Comparison of ENCODE assay signal across 9 cellular contexts in genomic region chr1:66278260-66279046, GRCh38.
A peak's percentile ranks its signal among the peaks of the same experiment; 100 is the strongest.
DNase-seq lines count a peak whose midpoint lies in the region; ATAC-seq and TF ChIP-seq lines count a peak whose summit lies in the region.
"Had no signal": no experiment of that assay in that cellular context is flagged by ENCODE, and none has a peak within 500 bp of the region (broad histone marks: within the 10 kb centered on the region; RNA-seq: fewer than 3 reads in every experiment).

No MANE protein-coding gene starts in this region.

- peak overlapping the region; percentile 17 for H3K4me3 ChIP-seq in CD4-positive, CD25-positive, alpha-beta regulatory T cell (ENCODE audit: low read depth, low read length)

- H3K4me1 Mint-ChIP-seq in CD4-positive, CD25-positive, alpha-beta regulatory T cell: peaks cover 48 to 86% (median 70%) of the 10 kb centered on the region in 4 donors

- no peaks in the 10 kb centered on the region for H3K9me3 ChIP-seq in CD4-positive, CD25-positive, alpha-beta regulatory T cell (ENCODE audit: control insufficient read depth in 2 of 2, low read length in 2 of 2)

- H3K9me3 Mint-ChIP-seq in CD4-positive, CD25-positive, alpha-beta regulatory T cell: no peaks in the 10 kb centered on the region

- H3K4me1 ChIP-seq in CD4-positive, CD25-positive, alpha-beta regulatory T cell (ENCODE audit: control insufficient read depth, insufficient read depth, low read length, poor library complexity, severe bottlenecking): peaks cover 65% of the 10 kb centered on the region

- no peak for ATAC-seq in CD4-positive, CD25-positive, alpha-beta regulatory T cell (ENCODE audit: low read depth in 2 of 2)
- ATAC-seq in GM19395 (IDR thresholded peaks at IDR 0.05; ENCODE audit: unreplicated experiment): peak; percentile 28
- ATAC-seq in SK-N-SH treated with all-trans-retinoic acid at 6 μM for 48 hours: no peak
- no peak for ATAC-seq in HG02938 (IDR thresholded peaks at IDR 0.05; ENCODE audit: unreplicated experiment)

- no peaks in the 10 kb centered on the region for H3K36me3 Mint-ChIP-seq in CD4-positive, CD25-positive, alpha-beta regulatory T cell

- no peak overlapping the region for H3K27ac ChIP-seq in CD4-positive, CD25-positive, alpha-beta regulatory T cell (ENCODE audit: insufficient read depth, low read length, poor library complexity, severe bottlenecking)
- H3K27ac ChIP-seq: WERI-Rb-1 had no signal

- H3K36me3 ChIP-seq in CD4-positive, CD25-positive, alpha-beta regulatory T cell (ENCODE audit: control insufficient read depth, insufficient read depth, low read length): no peaks in the 10 kb centered on the region
- H3K36me3 ChIP-seq: WERI-Rb-1 had no signal

- H3K27me3 Mint-ChIP-seq in CD4-positive, CD25-positive, alpha-beta regulatory T cell: no peaks in the 10 kb centered on the region

- no peaks in the 10 kb centered on the region for H3K27me3 ChIP-seq in CD4-positive, CD25-positive, alpha-beta regulatory T cell (ENCODE audit: control insufficient read depth, insufficient read depth, low read length)

- H3K27ac Mint-ChIP-seq in CD4-positive, CD25-positive, alpha-beta regulatory T cell: peak overlapping the region; percentile 48 to 95 (median 90)

- H3K4me3 Mint-ChIP-seq in CD4-positive, CD25-positive, alpha-beta regulatory T cell: peak overlapping the region in 2 of 4 donors; percentile 50 to 55

- DNase-seq in CD4-positive, CD25-positive, alpha-beta regulatory T cell: no peak
- peak; percentile 20 for DNase-seq in RPMI8226
- DNase-seq in islet precursor cell: peak; percentile 54
- DNase-seq in CD1c-positive myeloid dendritic cell (ENCODE audit: extremely low spot score): no peak
- no peak for DNase-seq in NOMO-1 treated with dmso at 0.1 percent for 144 hours (lab: John Stamatoyannopoulos, UW; ENCODE audit: unreplicated experiment)
- DNase-seq: WERI-Rb-1 had no signal

TF ChIP-seq in SK-N-SH treated with all-trans-retinoic acid at 6 μM for 48 hours, 23 proteins besides CTCF, POLR2A, EP300 and RAD21:
- no peak for TF ChIP-seq ZC3H10 (CRISPR knock-in tag; IDR thresholded peaks at IDR 0.05)
- no peak for TF ChIP-seq CSDC2 (CRISPR knock-in tag; IDR thresholded peaks at IDR 0.05)
- no peak for TF ChIP-seq ZFP3 (CRISPR knock-in tag; IDR thresholded peaks at IDR 0.05)
- no peak for TF ChIP-seq ZNF70 (CRISPR knock-in tag; IDR thresholded peaks at IDR 0.05)
- no peak for TF ChIP-seq POU6F1 (CRISPR knock-in tag; IDR thresholded peaks at IDR 0.05; ENCODE audit: borderline replicate concordance, low read depth)
- no peak for TF ChIP-seq TCF4 (CRISPR knock-in tag; IDR thresholded peaks at IDR 0.05; ENCODE audit: borderline replicate concordance)
- no peak for TF ChIP-seq TSHZ2 (CRISPR knock-in tag; IDR thresholded peaks at IDR 0.05)
- no peak for TF ChIP-seq GLIS3 (CRISPR knock-in tag; IDR thresholded peaks at IDR 0.05)
- TF ChIP-seq ESRRG (CRISPR knock-in tag; IDR thresholded peaks at IDR 0.05): no peak
- TF ChIP-seq TOX (CRISPR knock-in tag; IDR thresholded peaks at IDR 0.05; ENCODE audit: borderline replicate concordance): no peak
- no peak for TF ChIP-seq BACH2 (CRISPR knock-in tag; IDR thresholded peaks at IDR 0.05; ENCODE audit: borderline replicate concordance)
- no peak for TF ChIP-seq ARNTL (CRISPR knock-in tag; IDR thresholded peaks at IDR 0.05; ENCODE audit: borderline replicate concordance, low read depth)
- no peak for TF ChIP-seq SNAI2 (CRISPR knock-in tag; IDR thresholded peaks at IDR 0.05)
TF ChIP-seq in SK-N-SH treated with all-trans-retinoic acid at 6 μM for 48 hours: peak in this region for 0.

Comparison
In these comparisons a context has a peak if more than half of its experiments do, and no peak if none do; other contexts are left out.
1. DNase-seq: peak in RPMI8226 (single experiment) and islet precursor cell (single experiment); none in CD4-positive, CD25-positive, alpha-beta regulatory T cell (0 of 3), CD1c-positive myeloid dendritic cell (single experiment) and NOMO-1 treated with dmso at 0.1 percent for 144 hours (single experiment).